11 cellular contexts compared by ENCODE assay signal in genomic region chr19:10752237-10752912, GRCh38. TPM values are rescaled to one million over a fixed set of nuclear protein-coding genes. Genes with fewer than 3 reads are reported as not detected.
A peak's percentile ranks its signal among the peaks of the same experiment; 100 is the strongest.
DNase-seq lines count a peak whose midpoint lies in the region; ATAC-seq, FAIRE-seq and TF ChIP-seq lines count a peak whose summit lies in the region.
"Had no signal": no experiment of that assay in that cellular context is flagged by ENCODE, and none has a peak within 500 bp of the region (broad histone marks: within the 10 kb centered on the region; RNA-seq: fewer than 3 reads in every experiment).

No MANE protein-coding gene starts in this region.

- no peak overlapping the region for H3K9ac ChIP-seq in endothelial cell of umbilical vein (replicated peaks; ENCODE audit: extremely low read depth, insufficient read depth, low read length)

- H2AFZ ChIP-seq in endothelial cell of umbilical vein (ENCODE audit: low read depth, low read length) = no peak overlapping the region

- TF ChIP-seq CTCF in endothelial cell of umbilical vein (IDR thresholded peaks at IDR 0.05; ENCODE audit: extremely low read depth in 1 of 2, insufficient read depth in 1 of 2, low read depth in 1 of 2, low read length in 2 of 2) = no peak
- no peak for TF ChIP-seq CTCF in type B pancreatic cell (conservative IDR thresholded peaks at IDR 0.05)
- no peak for TF ChIP-seq CTCF in tibial artery (IDR thresholded peaks at IDR 0.05)

- no peak for ATAC-seq in HG02763 (IDR thresholded peaks at IDR 0.05; ENCODE audit: unreplicated experiment)

- no peaks in the 10 kb centered on the region for H3K9me1 ChIP-seq in endothelial cell of umbilical vein (replicated peaks; ENCODE audit: control insufficient read depth, extremely low read depth, insufficient read depth, low read length)

- H4K20me1 ChIP-seq in endothelial cell of umbilical vein (replicated peaks; ENCODE audit: control insufficient read depth, extremely low read depth, insufficient read depth, low read length) = no peaks in the 10 kb centered on the region

- dilution Hi-C loops in endothelial cell of umbilical vein (cut with MboI; ENCODE audit: extremely low pct_ligation_motif_present, low sequenced_read_pairs) = no loop called here

- peaks cover 83% of the 10 kb centered on the region for H3K79me2 ChIP-seq in endothelial cell of umbilical vein (ENCODE audit: control insufficient read depth, insufficient read depth, low read length)

- intact Hi-C loops in endothelial cell of umbilical vein (cut with micrococcal nuclease) = no loop called here
- intact Hi-C loops in tibial artery (cut with DNase I; ENCODE audit: low total_unique reads) = no loop called here

- H3K27ac ChIP-seq in endothelial cell of umbilical vein (ENCODE audit: insufficient read depth, low read depth, low read length) (peak overlapping the region; percentile 1), muscle layer of duodenum (ENCODE audit: low read length) (peak overlapping the region; percentile 90), tibial artery (no peak overlapping the region)

- H3K27ac Mint-ChIP-seq in activated naive CD4-positive, alpha-beta T cell treated with anti-CD3 and anti-CD28 coated beads, Interleukin-2, amount 50 U/mL, for 24 hours = peak overlapping the region; percentile 97
- peak overlapping the region; percentile 9 for H3K27ac Mint-ChIP-seq in type B pancreatic cell

- no peak for DNase-seq in activated naive CD4-positive, alpha-beta T cell treated with anti-CD3 and anti-CD28 coated beads, Interleukin-2, amount 50 U/mL, for 16 hours
- no peak for DNase-seq in endothelial cell of umbilical vein (ENCODE audit: low read depth, low spot score)
- no peak for DNase-seq in type B pancreatic cell (ENCODE audit: extremely low spot score, unreplicated experiment)
- DNase-seq in SIG-M5 treated with dmso at 0.1 percent for 504 hours (lab: John Stamatoyannopoulos, UW; ENCODE audit: unreplicated experiment) = no peak
- DNase-seq in tibial artery = no peak
- DNase-seq: islet precursor cell, NCI-H2081 had no signal

- H3K4me1 ChIP-seq in endothelial cell of umbilical vein (ENCODE audit: control insufficient read depth, extremely low read depth, insufficient read depth, low read length) (peaks cover 27% of the 10 kb centered on the region), muscle layer of duodenum (ENCODE audit: control insufficient read depth in 1 of 2, insufficient read depth in 2 of 2, low read length in 2 of 2) (peaks cover 27 to 44% of the 10 kb centered on the region in 2 donors), tibial artery (peaks cover 0 to 44% (median 36%) of the 10 kb centered on the region in 4 donors)

- no peaks in the 10 kb centered on the region for H3K27me3 Mint-ChIP-seq in activated naive CD4-positive, alpha-beta T cell treated with anti-CD3 and anti-CD28 coated beads, Interleukin-2, amount 50 U/mL, for 24 hours
- no peaks in the 10 kb centered on the region for H3K27me3 Mint-ChIP-seq in type B pancreatic cell

- no peak overlapping the region for H3K4me3 Mint-ChIP-seq in activated naive CD4-positive, alpha-beta T cell treated with anti-CD3 and anti-CD28 coated beads, Interleukin-2, amount 50 U/mL, for 24 hours
- H3K4me3 Mint-ChIP-seq in type B pancreatic cell = no peak overlapping the region

- no peaks in the 10 kb centered on the region for H3K9me3 Mint-ChIP-seq in activated naive CD4-positive, alpha-beta T cell treated with anti-CD3 and anti-CD28 coated beads, Interleukin-2, amount 50 U/mL, for 24 hours
- no peaks in the 10 kb centered on the region for H3K9me3 Mint-ChIP-seq in type B pancreatic cell

- H3K4me2 ChIP-seq in endothelial cell of umbilical vein (ENCODE audit: insufficient read depth, low read length) = no peak overlapping the region

- no peaks in the 10 kb centered on the region for H3K36me3 Mint-ChIP-seq in activated naive CD4-positive, alpha-beta T cell treated with anti-CD3 and anti-CD28 coated beads, Interleukin-2, amount 50 U/mL, for 24 hours
- no peaks in the 10 kb centered on the region for H3K36me3 Mint-ChIP-seq in type B pancreatic cell

- H3K4me1 Mint-ChIP-seq in activated naive CD4-positive, alpha-beta T cell treated with anti-CD3 and anti-CD28 coated beads, Interleukin-2, amount 50 U/mL, for 24 hours = peaks cover 90% of the 10 kb centered on the region
- peaks cover 23% of the 10 kb centered on the region for H3K4me1 Mint-ChIP-seq in type B pancreatic cell (ENCODE audit: unreplicated experiment)

- POLR2A ChIA-PET in endothelial cell of umbilical vein (lab: Charles Lee) = interaction anchor here (0.6 kb wide), 1 partner anchor 77 kb away, joined by 3 read pairs; no protein-coding TSS in a partner anchor

- FAIRE-seq in endothelial cell of umbilical vein (lab: Jason Lieb, UNC) = no peak
- FAIRE-seq: GM12892 had no signal

- no TSS peak for BruUV-seq in endothelial cell of umbilical vein (replicated peaks; lab: Mats Ljungman, UMichigan)

- no peaks in the 10 kb centered on the region for H3K9me3 ChIP-seq in endothelial cell of umbilical vein (replicated peaks; ENCODE audit: control insufficient read depth, insufficient read depth, low read length)
- no peaks in the 10 kb centered on the region for H3K9me3 ChIP-seq in muscle layer of duodenum (ENCODE audit: control insufficient read depth in 1 of 2, low read length in 2 of 2)
- H3K9me3 ChIP-seq in tibial artery = no peaks in the 10 kb centered on the region

- no peak overlapping the region for H3K4me3 ChIP-seq in endothelial cell of umbilical vein (replicated peaks in 1 of 3; ENCODE audit: insufficient read depth in 1 of 3, low read depth in 1 of 3, low read length in 3 of 3)
- no peak overlapping the region for H3K4me3 ChIP-seq in muscle layer of duodenum (ENCODE audit: low read depth in 1 of 2, low read length in 2 of 2)
- no peak overlapping the region for H3K4me3 ChIP-seq in tibial artery

- no peak for TF ChIP-seq POLR2A in endothelial cell of umbilical vein (IDR thresholded peaks at IDR 0.05; ENCODE audit: low read depth, low read length)

- CTCF ChIA-PET in endothelial cell of umbilical vein (lab: Charles Lee) = interaction anchor here (0.6 to 1.7 kb wide), 4 partner anchors 10 to 112 kb away, joined by 3 to 5 read pairs (median 4); no protein-coding TSS in a partner anchor

- H3K27me3 ChIP-seq in endothelial cell of umbilical vein (ENCODE audit: control insufficient read depth in 2 of 2, insufficient read depth in 2 of 2, low read length in 2 of 2) (no peaks in the 10 kb centered on the region), muscle layer of duodenum (ENCODE audit: low read depth, low read length) (no peaks in the 10 kb centered on the region), tibial artery (no peaks in the 10 kb centered on the region)

- no peaks in the 10 kb centered on the region for H3K36me3 ChIP-seq in endothelial cell of umbilical vein (ENCODE audit: control insufficient read depth in 2 of 2, extremely low read depth in 1 of 2, insufficient read depth in 2 of 2, low read length in 2 of 2)
- H3K36me3 ChIP-seq in muscle layer of duodenum (ENCODE audit: control insufficient read depth in 1 of 2, insufficient read depth in 2 of 2, low read length in 2 of 2) = no peaks in the 10 kb centered on the region
- no peaks in the 10 kb centered on the region for H3K36me3 ChIP-seq in tibial artery

TF ChIP-seq in endothelial cell of umbilical vein, 7 proteins besides CTCF, POLR2A, EP300 and RAD21:
- no peak for TF ChIP-seq GATA2 (IDR thresholded peaks at IDR 0.05; ENCODE audit: insufficient read depth, insufficient read length, low read depth, low read length)
- TF ChIP-seq POLR2AphosphoS5 (IDR thresholded peaks at IDR 0.05; ENCODE audit: insufficient read depth, low read depth, low read length) = no peak
- no peak for TF ChIP-seq FOS (IDR thresholded peaks at IDR 0.05; ENCODE audit: borderline replicate concordance, insufficient read depth, low read length)
- TF ChIP-seq MYC (IDR thresholded peaks at IDR 0.05; ENCODE audit: low read depth, low read length) = no peak
- TF ChIP-seq JUN (IDR thresholded peaks at IDR 0.05; ENCODE audit: borderline replicate concordance, insufficient read depth, insufficient read length, low read depth) = no peak

RNA-seq across cellular contexts. Expression of gene DNM2, which starts 34.5 kb away (rescaled TPM):
- total RNA-seq in endothelial cell of umbilical vein = 164 and 175 TPM in 2 replicates
- polyA plus RNA-seq in endothelial cell of umbilical vein = 81.8 and 89.9 TPM in 2 replicates
- polyA plus RNA-seq in endothelial cell of umbilical vein (2011; cell fraction: cytosol; rRNA removed) = 59.6 and 61.8 TPM in 2 replicates
- 239 and 272 TPM in 2 replicates for polyA plus RNA-seq in endothelial cell of umbilical vein (2011; cell fraction: nucleus; rRNA removed)
- polyA plus RNA-seq in endothelial cell of umbilical vein (2012) = 107 and 132 TPM in 2 replicates
- 201 and 205 TPM in 2 replicates for polyA minus RNA-seq in endothelial cell of umbilical vein
- polyA minus RNA-seq in endothelial cell of umbilical vein (2011; cell fraction: cytosol; rRNA and poly(A)+ RNA removed) = 86.9 TPM
- polyA minus RNA-seq in endothelial cell of umbilical vein (2011; cell fraction: nucleus; rRNA and poly(A)+ RNA removed) = 220 and 223 TPM in 2 replicates
- total RNA-seq in type B pancreatic cell (ENCODE audit: low replicate concordance) = 119 and 123 TPM in 2 replicates

RNA-seq across cellular contexts. Expression of gene QTRT1, which starts 51.1 kb away (rescaled TPM):
- total RNA-seq in endothelial cell of umbilical vein (38.2 and 41.7 TPM in 2 replicates), type B pancreatic cell (ENCODE audit: low replicate concordance) (39.2 and 67.7 TPM in 2 replicates)
- 61.0 and 64.9 TPM in 2 replicates for polyA plus RNA-seq in endothelial cell of umbilical vein
- polyA plus RNA-seq in endothelial cell of umbilical vein (2011; cell fraction: cytosol; rRNA removed) = 36.7 and 47.9 TPM in 2 replicates
- polyA plus RNA-seq in endothelial cell of umbilical vein (2011; cell fraction: nucleus; rRNA removed) = 149 and 158 TPM in 2 replicates
- 39.2 and 46.7 TPM in 2 replicates for polyA plus RNA-seq in endothelial cell of umbilical vein (2012)
- 13.0 and 17.8 TPM in 2 replicates for polyA minus RNA-seq in endothelial cell of umbilical vein
- 16.8 TPM for polyA minus RNA-seq in endothelial cell of umbilical vein (2011; cell fraction: cytosol; rRNA and poly(A)+ RNA removed)
- 16.3 and 22.8 TPM in 2 replicates for polyA minus RNA-seq in endothelial cell of umbilical vein (2011; cell fraction: nucleus; rRNA and poly(A)+ RNA removed)

Comparison
In these comparisons a context has a peak if more than half of its experiments do, and no peak if none do; other contexts are left out.
1. H3K27ac ChIP-seq: peak in endothelial cell of umbilical vein (single experiment) and muscle layer of duodenum (single experiment); none in tibial artery (0 of 2).